Comparison of ENCODE assay signal across 26 cellular contexts in the genomic region with DNA sequence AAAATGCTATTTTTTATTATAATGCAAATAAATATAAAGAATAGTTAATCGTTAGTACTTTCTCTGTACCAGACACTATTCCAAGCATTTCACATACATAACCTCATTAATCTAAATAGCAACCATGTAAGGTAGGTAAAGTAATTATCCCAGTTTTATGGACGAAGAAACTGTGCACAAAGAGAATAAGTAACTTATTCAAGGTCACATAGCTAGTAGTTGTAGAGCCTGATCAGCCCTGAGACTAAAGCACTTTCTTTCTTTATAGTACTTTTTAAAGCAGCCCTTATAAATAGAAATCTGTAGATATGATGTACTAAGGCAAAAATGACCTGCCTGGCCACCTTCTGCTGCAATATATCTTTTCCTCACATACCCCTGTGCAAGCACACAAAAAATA.
"Had no signal": no experiment of that assay in that cellular context is flagged by ENCODE, and none has a peak within 500 bp of the region (broad histone marks: within the 10 kb centered on the region; RNA-seq: fewer than 3 reads in every experiment).

No MANE protein-coding gene starts in this region.

- H3K9ac ChIP-seq: neural progenitor cell had no signal

- DNase-seq: cortex of kidney; effector memory CD8-positive, alpha-beta T cell; erythroblast; esophagus squamous epithelium; foreskin melanocyte; glutamatergic neuron; heart right ventricle; hypothalamus; immature natural killer cell; islet precursor cell; left lung; mesenchymal stem cell; naive thymus-derived CD4-positive, alpha-beta T cell; right cardiac atrium; stimulated activated CD4-positive, alpha-beta T cell treated with anti-CD3 and anti-CD28 coated beads, Interleukin-12 subunit alpha, Interleukin-12 subunit beta, amount 100 ng/mL, for 4 hours; stimulated activated CD4-positive, alpha-beta T cell treated with anti-CD3 and anti-CD28 coated beads, Interleukin-1b, Interleukin-23, amount 100 ng/mL, for 48 hours; stimulated activated CD4-positive, alpha-beta T cell treated with anti-CD3 and anti-CD28 coated beads, Interleukin-4, amount 100 ng/mL, for 1 hour; stimulated activated CD8-positive, alpha-beta memory T cell treated with anti-CD3 and anti-CD28 coated beads, Interleukin-4, amount 100 ng/mL, for 48 hours; stimulated activated naive CD4-positive, alpha-beta T cell; stimulated activated naive CD8-positive, alpha-beta T cell treated with anti-CD3 and anti-CD28 coated beads, Interleukin-15, amount 100 ng/mL, for 72 hours; trophoblast cell had no signal

- H3K36me3 ChIP-seq: left lung, prostate gland, vagina had no signal

- ATAC-seq: effector memory CD8-positive, alpha-beta T cell; heart right ventricle; left lung; naive thymus-derived CD4-positive, alpha-beta T cell; right cardiac atrium; stimulated activated naive CD8-positive, alpha-beta T cell treated with anti-CD3 and anti-CD28 coated beads, Interleukin-15, amount 100 ng/mL, for 72 hours had no signal

- H3K4me2 ChIP-seq: neural progenitor cell, smooth muscle cell had no signal

- H3K27me3 ChIP-seq: esophagus squamous epithelium, heart right ventricle, left lung, neural progenitor cell, suprapubic skin, vagina had no signal

- H3K4me3 ChIP-seq: esophagus squamous epithelium, heart right ventricle, left lung, neural progenitor cell, prostate gland, smooth muscle cell, suprapubic skin, vagina had no signal

- H2AFZ ChIP-seq: neural progenitor cell had no signal

- H3K9me3 ChIP-seq: esophagus squamous epithelium, heart right ventricle, left lung, prostate gland, suprapubic skin, vagina had no signal

- H3K27ac ChIP-seq: esophagus squamous epithelium, heart right ventricle, left lung, neural progenitor cell, prostate gland, suprapubic skin, vagina had no signal

- H3K4me1 ChIP-seq: heart right ventricle, neural progenitor cell, prostate gland had no signal
